ENCODE assay signal across 10 cellular contexts in genomic region chr4:103934178-103934789, GRCh38.
DNase-seq lines count a peak whose midpoint lies in the region; ATAC-seq and TF ChIP-seq lines count a peak whose summit lies in the region.
"Had no signal": no experiment of that assay in that cellular context is flagged by ENCODE, and none has a peak within 500 bp of the region (broad histone marks: within the 10 kb centered on the region; RNA-seq: fewer than 3 reads in every experiment).

No MANE protein-coding gene starts in this region.

- peaks cover 19% of the 10 kb centered on the region for H3K27me3 Mint-ChIP-seq in chondrocyte (ENCODE audit: low read depth)
- H3K27me3 Mint-ChIP-seq: central memory CD8-positive, alpha-beta T cell had no signal

- H3K36me3 Mint-ChIP-seq in chondrocyte (ENCODE audit: low read depth), result no peaks in the 10 kb centered on the region

- no peaks in the 10 kb centered on the region for H3K9me3 Mint-ChIP-seq in chondrocyte (ENCODE audit: low read depth)
- H3K9me3 Mint-ChIP-seq: central memory CD8-positive, alpha-beta T cell; stimulated activated naive CD8-positive, alpha-beta T cell treated with anti-CD3 and anti-CD28 coated beads, Interleukin-15, Interleukin-2, amounts not matched to agents 100 ng/mL and 50 ng/mL, for 24 hours had no signal

- no peaks in the 10 kb centered on the region for H3K4me1 Mint-ChIP-seq in chondrocyte (ENCODE audit: low read depth)
- H3K4me1 Mint-ChIP-seq: central memory CD8-positive, alpha-beta T cell had no signal

- DNase-seq in NCI-H2196 (lab: John Stamatoyannopoulos, UW; ENCODE audit: unreplicated experiment) (peak; percentile 39), NCI-H2196 treated with DMSO at 0.1 percent for 48 hours (lab: John Stamatoyannopoulos, UW; ENCODE audit: unreplicated experiment) (no peak), NCI-H774 (lab: John Stamatoyannopoulos, UW) (peak; percentile 2), chondrocyte (ENCODE audit: low spot score) (no peak), midbrain (lab: John Stamatoyannopoulos, UW) (peak; percentile 74)

- H3K27ac Mint-ChIP-seq in chondrocyte (ENCODE audit: unreplicated experiment), result no peak overlapping the region
- H3K27ac Mint-ChIP-seq: stimulated activated naive CD8-positive, alpha-beta T cell treated with anti-CD3 and anti-CD28 coated beads, Interleukin-15, Interleukin-2, amounts not matched to agents 100 ng/mL and 50 ng/mL, for 24 hours had no signal

- H3K4me3 Mint-ChIP-seq in chondrocyte (ENCODE audit: unreplicated experiment), result no peak overlapping the region
- H3K4me3 Mint-ChIP-seq: central memory CD8-positive, alpha-beta T cell; stimulated activated naive CD8-positive, alpha-beta T cell treated with anti-CD3 and anti-CD28 coated beads, Interleukin-15, Interleukin-2, amounts not matched to agents 100 ng/mL and 50 ng/mL, for 24 hours had no signal

- TF ChIP-seq CTCF in chondrocyte (IDR thresholded peaks at IDR 0.05), result peak; percentile 96

- ATAC-seq in GM19438 (IDR thresholded peaks at IDR 0.05; ENCODE audit: low read depth, unreplicated experiment) (peak; percentile 84), HG03442 (IDR thresholded peaks at IDR 0.05; ENCODE audit: unreplicated experiment) (peak; percentile 79), esophagus mucosa (no peak)

Comparison
In these comparisons a context has a peak if more than half of its experiments do, and no peak if none do; other contexts are left out.
1. DNase-seq: peak in NCI-H2196 (single experiment), NCI-H774 (single experiment) and midbrain (single experiment); none in NCI-H2196 treated with DMSO at 0.1 percent for 48 hours (single experiment) and chondrocyte (single experiment).